ENCODE assay signal across 1 cellular context in genomic region chr1:9900142-9901043, GRCh38.
TF ChIP-seq lines count a peak whose summit lies in the region.

No MANE protein-coding gene starts in this region.

TF ChIP-seq in H1, 55 proteins besides CTCF, POLR2A, EP300 and RAD21 (continued from another document):
- TF ChIP-seq HDAC2 (IDR thresholded peaks at IDR 0.05; ENCODE audit: borderline replicate concordance in 1 of 2, low read depth in 2 of 2, low read length in 2 of 2) (no peak), BCL11A (IDR thresholded peaks at IDR 0.05; ENCODE audit: low read depth in 2 of 2, low read length in 2 of 2) (no peak), CHD7 (IDR thresholded peaks at IDR 0.05; ENCODE audit: insufficient replicate concordance, low read length) (no peak), SIN3A (conservative IDR thresholded peaks at IDR 0.05 in 1 of 2, IDR thresholded peaks at IDR 0.05 in 1 of 2; ENCODE audit: low read depth in 1 of 2, low read length in 2 of 2) (no peak)
TF ChIP-seq in H1: peak in this region for 0.
